Comparison of ENCODE assay signal across 1 cellular context in genomic region chr11:86790073-86790727, GRCh38.
TF ChIP-seq lines count a peak whose summit lies in the region.

No MANE protein-coding gene starts in this region.

TF ChIP-seq in HEK293, 187 proteins besides CTCF, POLR2A, EP300 and RAD21 (continued from another document):
- TF ChIP-seq, protein P1, sequence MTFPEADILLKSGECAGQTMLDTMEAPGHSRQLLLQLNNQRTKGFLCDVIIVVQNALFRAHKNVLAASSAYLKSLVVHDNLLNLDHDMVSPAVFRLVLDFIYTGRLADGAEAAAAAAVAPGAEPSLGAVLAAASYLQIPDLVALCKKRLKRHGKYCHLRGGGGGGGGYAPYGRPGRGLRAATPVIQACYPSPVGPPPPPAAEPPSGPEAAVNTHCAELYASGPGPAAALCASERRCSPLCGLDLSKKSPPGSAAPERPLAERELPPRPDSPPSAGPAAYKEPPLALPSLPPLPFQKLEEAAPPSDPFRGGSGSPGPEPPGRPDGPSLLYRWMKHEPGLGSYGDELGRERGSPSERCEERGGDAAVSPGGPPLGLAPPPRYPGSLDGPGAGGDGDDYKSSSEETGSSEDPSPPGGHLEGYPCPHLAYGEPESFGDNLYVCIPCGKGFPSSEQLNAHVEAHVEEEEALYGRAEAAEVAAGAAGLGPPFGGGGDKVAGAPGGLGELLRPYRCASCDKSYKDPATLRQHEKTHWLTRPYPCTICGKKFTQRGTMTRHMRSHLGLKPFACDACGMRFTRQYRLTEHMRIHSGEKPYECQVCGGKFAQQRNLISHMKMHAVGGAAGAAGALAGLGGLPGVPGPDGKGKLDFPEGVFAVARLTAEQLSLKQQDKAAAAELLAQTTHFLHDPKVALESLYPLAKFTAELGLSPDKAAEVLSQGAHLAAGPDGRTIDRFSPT (tag by site-specific recombination; IDR thresholded peaks at IDR 0.05), result peak; percentile 55; the same call in 1 of the 2 replicates
- TF ChIP-seq ZNF529 (tag by site-specific recombination; IDR thresholded peaks at IDR 0.05; ENCODE audit: insufficient replicate concordance) (no peak), ZNF548 (tag by site-specific recombination; IDR thresholded peaks at IDR 0.05) (no peak), SP2 (tag by site-specific recombination; IDR thresholded peaks at IDR 0.05) (no peak), ZBTB26 (tag by site-specific recombination; optimal IDR thresholded peaks at IDR 0.05) (no peak)
